ENCODE assay signal across 20 cellular contexts in the genomic region with DNA sequence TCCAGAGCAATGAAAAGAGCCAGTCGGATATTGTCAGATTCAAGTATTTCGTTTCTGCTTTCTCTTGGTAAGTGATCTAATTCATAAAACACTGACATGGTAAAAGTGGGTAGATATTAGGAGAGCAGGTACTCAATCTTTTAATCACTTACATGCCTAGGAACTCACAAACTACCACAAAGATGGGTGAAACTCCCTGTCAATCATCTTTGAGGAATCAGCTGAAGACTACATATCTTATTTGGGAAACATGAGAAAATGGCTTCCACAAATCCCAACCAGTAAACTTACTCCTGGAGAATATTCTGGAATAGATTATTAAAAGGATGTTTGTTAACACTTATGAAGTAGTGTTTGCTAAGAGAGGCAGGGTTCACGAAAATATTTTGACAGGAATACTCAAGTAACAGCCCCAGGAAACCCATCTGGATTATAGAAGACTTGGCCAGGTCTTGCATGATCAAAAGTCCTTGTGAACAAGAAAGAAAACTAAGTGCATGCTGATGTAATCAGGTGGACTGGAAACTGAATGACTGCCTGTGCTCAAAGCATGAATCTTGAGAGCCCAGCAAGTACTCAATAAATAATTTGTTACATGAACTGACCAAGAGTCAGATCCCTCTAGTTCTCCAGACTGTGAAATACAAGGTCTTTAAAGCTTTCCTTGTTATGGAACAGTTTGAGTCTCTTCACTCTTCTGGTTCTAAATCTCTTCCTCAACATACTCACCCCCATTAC.
"Had no signal": no experiment of that assay in that cellular context is flagged by ENCODE, and none has a peak within 500 bp of the region (broad histone marks: within the 10 kb centered on the region; RNA-seq: fewer than 3 reads in every experiment).

No MANE protein-coding gene starts in this region.

- H3K27ac ChIP-seq: cardiac muscle cell, esophagus muscularis mucosa, heart right ventricle, prostate gland, skin epidermis, testis had no signal

- H3K9me3 Mint-ChIP-seq: activated CD4-positive, alpha-beta T cell treated with anti-CD3 and anti-CD28 coated beads, Interleukin-2, amount 10 ng/mL, durations not matched to agents 7 days and 5 days; dendritic cell treated with granulocyte-macrophage colony-stimulating factor and Interleukin-4, amounts not matched to agents 40 ng/mL and 50 ng/mL, for 4 days; memory B cell; naive B cell; T-cell had no signal

- H3K9me3 ChIP-seq: esophagus muscularis mucosa, heart right ventricle, mucosa of descending colon, prostate gland, testis, upper lobe of left lung had no signal

- H3K27ac Mint-ChIP-seq: activated CD4-positive, alpha-beta T cell treated with anti-CD3 and anti-CD28 coated beads, Interleukin-2, amount 10 ng/mL, durations not matched to agents 7 days and 5 days; dendritic cell treated with granulocyte-macrophage colony-stimulating factor and Interleukin-4, amounts not matched to agents 40 ng/mL and 50 ng/mL, for 4 days; memory B cell; T-cell had no signal

- H3K4me3 Mint-ChIP-seq: activated CD4-positive, alpha-beta T cell treated with anti-CD3 and anti-CD28 coated beads, Interleukin-2, amount 10 ng/mL, durations not matched to agents 7 days and 5 days; dendritic cell treated with granulocyte-macrophage colony-stimulating factor and Interleukin-4, amounts not matched to agents 40 ng/mL and 50 ng/mL, for 4 days; memory B cell; naive B cell; T-cell had no signal

- H3K27me3 ChIP-seq: cardiac muscle cell, esophagus muscularis mucosa, heart right ventricle, testis, upper lobe of left lung had no signal

- DNase-seq: activated CD4-positive, alpha-beta T cell treated with anti-CD3 and anti-CD28 coated beads, Interleukin-2, amount 10 ng/mL, durations not matched to agents 7 days and 5 days; activated naive CD4-positive, alpha-beta T cell treated with anti-CD3 and anti-CD28 coated beads, Interleukin-2, amount 50 U/mL, for 16 hours; amniotic stem cell; effector CD8-positive, alpha-beta T cell; heart right ventricle; mucosa of descending colon; naive B cell; right cardiac atrium; T-cell; T-helper 9 cell; testis; upper lobe of left lung had no signal

- H3K36me3 ChIP-seq: prostate gland had no signal

- H3K27me3 Mint-ChIP-seq: activated CD4-positive, alpha-beta T cell treated with anti-CD3 and anti-CD28 coated beads, Interleukin-2, amount 10 ng/mL, durations not matched to agents 7 days and 5 days; dendritic cell treated with granulocyte-macrophage colony-stimulating factor and Interleukin-4, amounts not matched to agents 40 ng/mL and 50 ng/mL, for 4 days; memory B cell; naive B cell; T-cell had no signal

- H3K4me1 ChIP-seq: esophagus muscularis mucosa, prostate gland, testis, upper lobe of left lung had no signal

- FAIRE-seq: endothelial cell of umbilical vein had no signal

- ATAC-seq: heart right ventricle, right cardiac atrium, SK-N-SH treated with all-trans-retinoic acid at 6 μM for 48 hours, T-cell had no signal

- H3K4me3 ChIP-seq: cardiac muscle cell, esophagus muscularis mucosa, heart right ventricle, mucosa of descending colon, prostate gland, skin epidermis, testis, upper lobe of left lung had no signal

- H3K4me1 Mint-ChIP-seq: activated CD4-positive, alpha-beta T cell treated with anti-CD3 and anti-CD28 coated beads, Interleukin-2, amount 10 ng/mL, durations not matched to agents 7 days and 5 days; memory B cell; T-cell had no signal
